Comparison of ENCODE assay signal across 8 cellular contexts in the genomic region with DNA sequence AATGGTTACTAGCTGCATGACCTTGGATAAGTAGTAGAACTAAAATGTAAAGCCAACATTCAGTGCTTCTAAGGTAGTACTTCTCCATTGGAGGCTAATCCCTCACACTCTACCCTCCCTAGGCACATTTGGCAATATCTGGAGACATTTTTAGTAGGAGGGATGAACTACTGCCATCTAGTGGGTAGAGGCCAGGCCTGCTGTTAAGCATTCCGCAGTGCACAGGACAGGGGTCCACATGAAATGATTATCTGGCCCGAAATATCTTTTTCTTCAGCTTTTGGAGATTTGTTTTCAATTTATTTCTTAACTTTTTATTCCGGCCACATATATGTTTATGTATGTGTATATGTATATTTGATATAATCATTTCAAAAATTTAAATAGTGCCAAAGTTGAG. TPM values are rescaled to one million over a fixed set of nuclear protein-coding genes. Genes with fewer than 3 reads are reported as not detected.
DNase-seq lines count a peak whose midpoint lies in the region; ATAC-seq and TF ChIP-seq lines count a peak whose summit lies in the region.

No MANE protein-coding gene starts in this region.

- no peak overlapping the region for H3K27ac Mint-ChIP-seq in T-cell
- H3K27ac Mint-ChIP-seq in T-helper 2 cell treated with Interferon-gamma antibody and Interleukin-4, amounts not matched to agents 5 μg/mL and 100 μg/mL, for 36 hours: no peak overlapping the region
- no peak overlapping the region for H3K27ac Mint-ChIP-seq in activated CD4-positive, alpha-beta T cell treated with anti-CD3 and anti-CD28 coated beads, Interleukin-2, amount 10 ng/mL, durations not matched to agents 7 days and 5 days

- no peaks in the 10 kb centered on the region for H3K9me2 ChIP-seq in SK-N-SH
- no peaks in the 10 kb centered on the region for H3K9me2 ChIP-seq in hepatocyte (replicated peaks; ENCODE audit: insufficient read depth)

- peak; percentile 84 for TF ChIP-seq CTCF in SK-N-SH (IDR thresholded peaks at IDR 0.05)
- peak; percentile 52 for TF ChIP-seq CTCF in hepatocyte (IDR thresholded peaks at IDR 0.05; ENCODE audit: poor library complexity)

- CTCF ChIA-PET in SK-N-SH (lab: Yijun Ruan, JAX): interaction anchor here (0.7 to 6.0 kb wide), 18 partner anchors 9 to 523 kb away, joined by 3 to 62 read pairs (median 4); no protein-coding TSS in a partner anchor
- CTCF ChIA-PET in T-cell (lab: Charles Lee): interaction anchor here (0.5 to 1.1 kb wide), 2 partner anchors 516 to 749 kb away, joined by 3 to 5 read pairs; no protein-coding TSS in a partner anchor
- CTCF ChIA-PET in activated CD4-positive, alpha-beta T cell treated with anti-CD3 and anti-CD28 coated beads, Interleukin-2, amount 10 ng/mL, durations not matched to agents 7 days and 5 days (lab: Charles Lee): no interaction called here

- no peaks in the 10 kb centered on the region for H3K4me1 Mint-ChIP-seq in T-cell
- H3K4me1 Mint-ChIP-seq in T-helper 2 cell treated with Interferon-gamma antibody and Interleukin-4, amounts not matched to agents 5 μg/mL and 100 μg/mL, for 36 hours (ENCODE audit: low read depth): no peaks in the 10 kb centered on the region
- no peaks in the 10 kb centered on the region for H3K4me1 Mint-ChIP-seq in activated CD4-positive, alpha-beta T cell treated with anti-CD3 and anti-CD28 coated beads, Interleukin-2, amount 10 ng/mL, durations not matched to agents 7 days and 5 days

- H3K4me3 Mint-ChIP-seq in T-cell: no peak overlapping the region
- no peak overlapping the region for H3K4me3 Mint-ChIP-seq in T-helper 2 cell treated with Interferon-gamma antibody and Interleukin-4, amounts not matched to agents 5 μg/mL and 100 μg/mL, for 36 hours
- H3K4me3 Mint-ChIP-seq in activated CD4-positive, alpha-beta T cell treated with anti-CD3 and anti-CD28 coated beads, Interleukin-2, amount 10 ng/mL, durations not matched to agents 7 days and 5 days: no peak overlapping the region

- no peaks in the 10 kb centered on the region for H3K9me3 Mint-ChIP-seq in T-cell
- H3K9me3 Mint-ChIP-seq in T-helper 2 cell treated with Interferon-gamma antibody and Interleukin-4, amounts not matched to agents 5 μg/mL and 100 μg/mL, for 36 hours: no peaks in the 10 kb centered on the region
- no peaks in the 10 kb centered on the region for H3K9me3 Mint-ChIP-seq in activated CD4-positive, alpha-beta T cell treated with anti-CD3 and anti-CD28 coated beads, Interleukin-2, amount 10 ng/mL, durations not matched to agents 7 days and 5 days

- H2AFZ ChIP-seq in SK-N-SH (ENCODE audit: low read depth) (peak overlapping the region; percentile 41; the same call in 1 of the 2 replicates), hepatocyte (no peak overlapping the region)

- DNase-seq in Daoy (ENCODE audit: low read depth) (peak; percentile 3), SK-N-SH (peak; percentile 38), hepatocyte (ENCODE audit: low spot score) (peak; percentile 28), T-cell (no peak)
- no peak for DNase-seq in T-helper 2 cell treated with Interferon-gamma antibody and Interleukin-4, amounts not matched to agents 5 μg/mL and 100 μg/mL, for 36 hours (ENCODE audit: low spot score)
- DNase-seq in activated CD4-positive, alpha-beta T cell treated with anti-CD3 and anti-CD28 coated beads, Interleukin-2, amount 10 ng/mL, durations not matched to agents 7 days and 5 days: no peak

- H3K4me3 ChIP-seq in SK-N-SH (ENCODE audit: low read depth in 2 of 2, low read length in 1 of 2) (no peak overlapping the region), hepatocyte (no peak overlapping the region)

- H3K4me1 ChIP-seq in SK-N-SH (ENCODE audit: control insufficient read depth in 1 of 2, insufficient read depth in 2 of 2, low read depth in 1 of 2, low read length in 1 of 2) (no peaks in the 10 kb centered on the region), hepatocyte (ENCODE audit: insufficient read depth) (no peaks in the 10 kb centered on the region)

- peak; percentile 76 for ATAC-seq in HG03342 (IDR thresholded peaks at IDR 0.05; ENCODE audit: unreplicated experiment)
- no peak for ATAC-seq in T-cell (replicated peaks in 1 of 4)
- ATAC-seq in HG03469 (IDR thresholded peaks at IDR 0.05; ENCODE audit: unreplicated experiment): no peak

- no peak overlapping the region for H3K27ac ChIP-seq in SK-N-SH (ENCODE audit: low read depth in 2 of 2, low read length in 1 of 2)
- H3K27ac ChIP-seq in hepatocyte: no peak overlapping the region

- H3K36me3 ChIP-seq in SK-N-SH (replicated peaks in 1 of 2; ENCODE audit: control insufficient read depth in 1 of 2, insufficient read depth in 2 of 2, low read length in 1 of 2): no peaks in the 10 kb centered on the region
- H3K36me3 ChIP-seq in hepatocyte (replicated peaks; ENCODE audit: insufficient read depth, low read depth): no peaks in the 10 kb centered on the region

- H3K9me3 ChIP-seq in SK-N-SH: no peaks in the 10 kb centered on the region
- no peaks in the 10 kb centered on the region for H3K9me3 ChIP-seq in hepatocyte (ENCODE audit: low read depth)

- TF ChIP-seq EP300 in SK-N-SH (IDR thresholded peaks at IDR 0.05; ENCODE audit: borderline replicate concordance in 1 of 2, low read depth in 1 of 2, low read length in 1 of 2): no peak

- peak; percentile 71 for TF ChIP-seq RAD21 in SK-N-SH (IDR thresholded peaks at IDR 0.05; ENCODE audit: low read length)

- H4K20me1 ChIP-seq in SK-N-SH (ENCODE audit: insufficient read depth): no peaks in the 10 kb centered on the region
- no peaks in the 10 kb centered on the region for H4K20me1 ChIP-seq in hepatocyte (ENCODE audit: insufficient read depth, poor library complexity, severe bottlenecking)

- H3K36me3 Mint-ChIP-seq in T-cell: no peaks in the 10 kb centered on the region
- no peaks in the 10 kb centered on the region for H3K36me3 Mint-ChIP-seq in T-helper 2 cell treated with Interferon-gamma antibody and Interleukin-4, amounts not matched to agents 5 μg/mL and 100 μg/mL, for 36 hours (ENCODE audit: low read depth)
- H3K36me3 Mint-ChIP-seq in activated CD4-positive, alpha-beta T cell treated with anti-CD3 and anti-CD28 coated beads, Interleukin-2, amount 10 ng/mL, durations not matched to agents 7 days and 5 days (ENCODE audit: low read depth): no peaks in the 10 kb centered on the region

- POLR2A ChIA-PET in SK-N-SH (lab: Yijun Ruan, JAX): no interaction called here
- POLR2A ChIA-PET in T-cell (lab: Charles Lee): no interaction called here
- POLR2A ChIA-PET in activated CD4-positive, alpha-beta T cell treated with anti-CD3 and anti-CD28 coated beads, Interleukin-2, amount 10 ng/mL, durations not matched to agents 7 days and 5 days (lab: Charles Lee): no interaction called here

- H3F3A ChIP-seq in SK-N-SH (replicated peaks; ENCODE audit: insufficient read depth): no peaks in the 10 kb centered on the region

- H3K27me3 Mint-ChIP-seq in T-cell: no peaks in the 10 kb centered on the region
- no peaks in the 10 kb centered on the region for H3K27me3 Mint-ChIP-seq in T-helper 2 cell treated with Interferon-gamma antibody and Interleukin-4, amounts not matched to agents 5 μg/mL and 100 μg/mL, for 36 hours (ENCODE audit: low read depth)
- H3K27me3 Mint-ChIP-seq in activated CD4-positive, alpha-beta T cell treated with anti-CD3 and anti-CD28 coated beads, Interleukin-2, amount 10 ng/mL, durations not matched to agents 7 days and 5 days: no peaks in the 10 kb centered on the region

- H3K27me3 ChIP-seq in SK-N-SH (ENCODE audit: insufficient read depth) (peaks cover 7% of the 10 kb centered on the region; the same call in 1 of the 2 replicates), hepatocyte (no peaks in the 10 kb centered on the region)

- no peak overlapping the region for H3K9ac ChIP-seq in SK-N-SH

- H3K4me2 ChIP-seq in SK-N-SH: no peak overlapping the region
- no peak overlapping the region for H3K4me2 ChIP-seq in hepatocyte

- 7% methylated on average over 3 of the region's 3 CpGs for WGBS in SK-N-SH (ENCODE audit: low lambda C conversion rate)
- 60% methylated on average over 3 of the region's 3 CpGs for WGBS in hepatocyte (ENCODE audit: low lambda C conversion rate, missing lambda C conversion rate)

- H3K79me2 ChIP-seq in SK-N-SH (ENCODE audit: insufficient read depth) (no peaks in the 10 kb centered on the region), hepatocyte (no peaks in the 10 kb centered on the region)

TF ChIP-seq in SK-N-SH, 30 proteins besides CTCF, POLR2A, EP300 and RAD21:
- TF ChIP-seq FOXJ3 (CRISPR knock-in tag; IDR thresholded peaks at IDR 0.05) (no peak), REST (IDR thresholded peaks at IDR 0.05; ENCODE audit: low read depth, low read length) (no peak), SMC3 (IDR thresholded peaks at IDR 0.05; ENCODE audit: low read depth, low read length) (peak; percentile 62)

RNA-seq across cellular contexts. Expression of gene SPANXC, which starts 36.0 kb away (rescaled TPM):
- total RNA-seq in Daoy (2014; rRNA removed; shearing (Covaris generic)): 15.4 and 35.2 TPM in 2 replicates
- polyA plus RNA-seq in SK-N-SH (2012; rRNA removed): 0.79 TPM in 1 of 2 replicates, not detected in the other
- 1.0 TPM in 2 replicates for polyA plus RNA-seq in SK-N-SH (2012; cell fraction: cytosol; rRNA removed)
- polyA plus RNA-seq in SK-N-SH (2012; cell fraction: nucleus; rRNA removed): 0.50 TPM in 1 of 2 replicates, not detected in the other
- total RNA-seq in hepatocyte: not detected in 2 replicates
- polyA plus RNA-seq in hepatocyte: not detected in 2 replicates
- total RNA-seq in T-cell: not detected
- total RNA-seq in activated CD4-positive, alpha-beta T cell treated with anti-CD3 and anti-CD28 coated beads, Interleukin-2, amount 10 ng/mL, durations not matched to agents 7 days and 5 days: not detected

Comparison
In these comparisons a context has a peak if more than half of its experiments do, and no peak if none do; other contexts are left out.
1. DNase-seq: peak in Daoy (single experiment), SK-N-SH (single experiment) and hepatocyte (single experiment); none in T-cell (0 of 34), T-helper 2 cell treated with Interferon-gamma antibody and Interleukin-4, amounts not matched to agents 5 μg/mL and 100 μg/mL, for 36 hours (single experiment) and activated CD4-positive, alpha-beta T cell treated with anti-CD3 and anti-CD28 coated beads, Interleukin-2, amount 10 ng/mL, durations not matched to agents 7 days and 5 days (single experiment).
2. RNA of gene SPANXC, which starts 36.0 kb away (total RNA-seq): 15.4 to 35.2 TPM in Daoy; not detected in hepatocyte, not detected in T-cell and not detected in activated CD4-positive, alpha-beta T cell treated with anti-CD3 and anti-CD28 coated beads, Interleukin-2, amount 10 ng/mL, durations not matched to agents 7 days and 5 days; every median in the first group is over 10 times any median in the second.